In the genomic region with DNA sequence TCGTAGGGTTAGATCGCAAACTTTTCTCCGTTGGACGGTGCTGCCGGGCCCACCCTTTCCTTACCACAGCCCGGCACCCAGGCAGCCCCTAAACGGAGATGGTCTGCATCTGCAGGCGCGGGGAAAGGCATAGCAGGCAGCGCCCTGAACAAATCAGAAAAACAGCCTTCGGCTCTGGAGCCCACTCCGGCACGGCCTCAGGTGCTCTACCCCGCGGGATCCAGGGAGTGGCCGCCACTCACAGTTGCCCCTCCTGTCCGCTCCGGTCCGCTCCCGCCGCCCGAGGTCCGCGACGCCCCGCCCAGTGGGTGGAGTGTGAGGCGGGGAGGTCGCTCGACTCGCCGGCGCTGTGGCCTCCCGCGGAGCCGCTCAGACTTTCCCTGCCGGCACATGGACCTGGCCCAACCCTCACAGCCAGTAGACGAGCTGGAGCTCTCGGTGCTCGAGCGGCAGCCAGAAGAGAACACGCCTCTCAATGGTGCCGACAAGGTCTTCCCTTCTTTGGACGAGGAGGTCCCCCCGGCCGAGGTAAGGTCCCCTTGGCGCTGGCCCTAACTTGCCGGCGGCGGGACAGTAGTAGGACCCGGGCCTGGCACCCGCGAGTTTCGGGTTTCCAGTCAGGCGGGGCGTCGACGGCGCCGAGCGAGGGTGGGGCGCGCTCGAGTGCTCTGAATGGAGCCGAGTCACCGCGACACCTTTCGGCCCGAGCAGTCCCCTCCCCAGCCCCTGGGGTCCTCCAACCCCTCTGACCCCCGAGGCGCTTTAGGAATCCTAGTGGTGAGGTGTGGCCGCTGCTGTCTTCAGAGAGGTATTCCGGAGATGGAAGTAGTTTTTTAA, we compare ENCODE assay signal across 8 cellular contexts. TPM values are rescaled to one million over a fixed set of nuclear protein-coding genes. Genes with fewer than 3 reads are reported as not detected.
DNase-seq lines count a peak whose midpoint lies in the region; ATAC-seq and TF ChIP-seq lines count a peak whose summit lies in the region.

A gene with protein sequence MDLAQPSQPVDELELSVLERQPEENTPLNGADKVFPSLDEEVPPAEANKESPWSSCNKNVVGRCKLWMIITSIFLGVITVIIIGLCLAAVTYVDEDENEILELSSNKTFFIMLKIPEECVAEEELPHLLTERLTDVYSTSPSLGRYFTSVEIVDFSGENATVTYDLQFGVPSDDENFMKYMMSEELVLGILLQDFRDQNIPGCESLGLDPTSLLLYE (plus strand): TSS at position 372 of the 837 bp plus-strand sequence. CDS start 19 bp downstream, at position 391.

- CTCF ChIA-PET in RWPE1 (lab: Yijun Ruan, JAX): interaction anchor here (0.5 kb wide), 1 partner anchor 82 kb away, joined by 4 read pairs; no protein-coding TSS in a partner anchor

- no peaks in the 10 kb centered on the region for H3K27me3 ChIP-seq in foreskin keratinocyte

- DNase-seq in COLO668 (lab: John Stamatoyannopoulos, UW; ENCODE audit: unreplicated experiment): peak; percentile 88
- DNase-seq in HPDE6-E6E7 (ENCODE audit: extremely low spot score): peak; percentile 88
- peak; percentile 90 for DNase-seq in RWPE1 (ENCODE audit: low spot score)
- DNase-seq in activated gamma-delta T cell treated with anti-CD3 and anti-CD28 coated beads, Interleukin-2, amount 50 U/mL, for 16 hours (ENCODE audit: low read depth): peak; percentile 30
- DNase-seq in foreskin keratinocyte: peak; percentile 66 to 79
- peak; percentile 74 for DNase-seq in neural crest cell (ENCODE audit: low read depth, low spot score)
- peak in 39 of 49 donors; percentile 1 to 71 (median 23) for DNase-seq in substantia nigra (lab: John Stamatoyannopoulos, UW)

- H3K4me3 Mint-ChIP-seq in neural crest cell: peak within 1 kb of the TSS; percentile 92

- no peaks in the 10 kb centered on the region for H3K36me3 Mint-ChIP-seq in neural crest cell (ENCODE audit: low read depth)

- H3K27me3 Mint-ChIP-seq in neural crest cell (ENCODE audit: low read depth): peaks cover 41% of the 10 kb centered on the region

- POLR2A ChIA-PET in RWPE1 (lab: Yijun Ruan, JAX; ENCODE audit: low non-redundant PET): no interaction called here

- H3K4me1 ChIP-seq in foreskin keratinocyte: peaks cover 14% of the 10 kb centered on the region

- no peaks in the 10 kb centered on the region for H3K9me3 Mint-ChIP-seq in neural crest cell

- H3K4me1 Mint-ChIP-seq in neural crest cell: peaks cover 52% of the 10 kb centered on the region

- peak within 1 kb of the TSS; percentile 87 for H3K27ac ChIP-seq in RWPE1
- H3K27ac ChIP-seq in foreskin keratinocyte: peak within 1 kb of the TSS; percentile 100
- no peak within 1 kb of the TSS for H3K27ac ChIP-seq in substantia nigra (ENCODE audit: low read depth, low read length, poor library complexity, severe bottlenecking)

- peak; percentile 80 for ATAC-seq in GM21360 (IDR thresholded peaks at IDR 0.05; ENCODE audit: unreplicated experiment)
- ATAC-seq in foreskin keratinocyte: peak; percentile 89

- TF ChIP-seq CTCF in RWPE1 (conservative IDR thresholded peaks at IDR 0.05; ENCODE audit: low read depth) (no peak), foreskin keratinocyte (conservative IDR thresholded peaks at IDR 0.05) (peak; percentile 21), neural crest cell (conservative IDR thresholded peaks at IDR 0.05) (peak; percentile 47)

- peak within 1 kb of the TSS; percentile 51 for H3K27ac Mint-ChIP-seq in neural crest cell (ENCODE audit: unreplicated experiment)

RNA-seq across cellular contexts. Expression of the gene that starts here (rescaled TPM):
- 8.2 and 9.2 TPM in 2 replicates for total RNA-seq in foreskin keratinocyte
- polyA plus RNA-seq in foreskin keratinocyte: 3.2 and 4.2 TPM in 2 replicates
- 21.5 and 22.5 TPM in 2 replicates for total RNA-seq in neural crest cell

Comparison
In these comparisons a context has a peak if more than half of its experiments do, and no peak if none do; other contexts are left out.
1. DNase-seq: peak in every context shown above with its lines; median percentile 90 in RWPE1; 88 in COLO668; 88 in HPDE6-E6E7; 74 in neural crest cell; 72 in foreskin keratinocyte; 30 in activated gamma-delta T cell treated with anti-CD3 and anti-CD28 coated beads, Interleukin-2, amount 50 U/mL, for 16 hours; 23 in substantia nigra.